In genomic region chr22:46568102-46568809, GRCh38 we compare ENCODE assay signal across 12 cellular contexts. TPM values are rescaled to one million over a fixed set of nuclear protein-coding genes. Genes with fewer than 3 reads are reported as not detected.
DNase-seq lines count a peak whose midpoint lies in the region; ATAC-seq and TF ChIP-seq lines count a peak whose summit lies in the region.
"Had no signal": no experiment of that assay in that cellular context is flagged by ENCODE, and none has a peak within 500 bp of the region (broad histone marks: within the 10 kb centered on the region; RNA-seq: fewer than 3 reads in every experiment).

No MANE protein-coding gene starts in this region.

- H3K4me3 Mint-ChIP-seq in activated CD8-positive, alpha-beta T cell treated with anti-CD3 and anti-CD28 coated beads for 36 hours = no peak overlapping the region
- H3K4me3 Mint-ChIP-seq in memory B cell = no peak overlapping the region

- H3K27ac ChIP-seq in BLaER1 (no peak overlapping the region; the same call in 1 of the 2 replicates), tibial artery (no peak overlapping the region)
- H3K27ac ChIP-seq: thoracic aorta had no signal

- peak overlapping the region; percentile 37 for H3K4me2 ChIP-seq in BLaER1

- no peaks in the 10 kb centered on the region for H3K27me3 Mint-ChIP-seq in activated CD8-positive, alpha-beta T cell treated with anti-CD3 and anti-CD28 coated beads for 36 hours
- no peaks in the 10 kb centered on the region for H3K27me3 Mint-ChIP-seq in memory B cell

- POLR2A ChIA-PET in activated CD8-positive, alpha-beta T cell treated with anti-CD3 and anti-CD28 coated beads for 36 hours (lab: Charles Lee) = no interaction called here

- no peaks in the 10 kb centered on the region for H3K27me3 ChIP-seq in BLaER1
- no peaks in the 10 kb centered on the region for H3K27me3 ChIP-seq in tibial artery

- H3K27ac Mint-ChIP-seq in activated CD8-positive, alpha-beta T cell treated with anti-CD3 and anti-CD28 coated beads for 36 hours = peak overlapping the region; percentile 12
- peak overlapping the region; percentile 5 for H3K27ac Mint-ChIP-seq in memory B cell

- TF ChIP-seq CTCF in activated CD8-positive, alpha-beta T cell treated with anti-CD3 and anti-CD28 coated beads for 36 hours (IDR thresholded peaks at IDR 0.05) = no peak
- TF ChIP-seq CTCF in tibial artery (IDR thresholded peaks at IDR 0.05) = no peak

- H3K4me3 ChIP-seq in BLaER1 (no peak overlapping the region), tibial artery (no peak overlapping the region)
- H3K4me3 ChIP-seq: thoracic aorta had no signal

- ATAC-seq in activated CD8-positive, alpha-beta T cell treated with anti-CD3 and anti-CD28 coated beads for 36 hours = no peak
- ATAC-seq in memory B cell (ENCODE audit: low read depth) = no peak
- no peak for ATAC-seq in HG03097 (IDR thresholded peaks at IDR 0.05; ENCODE audit: low FRiP score, unreplicated experiment)

- no peaks in the 10 kb centered on the region for H3K36me3 Mint-ChIP-seq in activated CD8-positive, alpha-beta T cell treated with anti-CD3 and anti-CD28 coated beads for 36 hours (ENCODE audit: low read depth)
- peaks cover 2% of the 10 kb centered on the region for H3K36me3 Mint-ChIP-seq in memory B cell

- H3K9me3 ChIP-seq in BLaER1 (peaks cover 23% of the 10 kb centered on the region), tibial artery (peaks cover 0 to 6% (median 0%) of the 10 kb centered on the region in 3 donors)

- H3K4me1 ChIP-seq in BLaER1 (peaks cover 41% of the 10 kb centered on the region), tibial artery (peaks cover 0 to 10% (median 7%) of the 10 kb centered on the region in 4 donors)

- intact Hi-C loops in activated CD8-positive, alpha-beta T cell treated with anti-CD3 and anti-CD28 coated beads for 36 hours (cut with micrococcal nuclease) = no loop called here
- intact Hi-C loops in tibial artery (cut with DNase I; ENCODE audit: low total_unique reads) = no loop called here

- H3K9ac ChIP-seq in BLaER1 = no peak overlapping the region

- H3K9me3 Mint-ChIP-seq in activated CD8-positive, alpha-beta T cell treated with anti-CD3 and anti-CD28 coated beads for 36 hours = peaks cover 15% of the 10 kb centered on the region
- peaks cover 4% of the 10 kb centered on the region for H3K9me3 Mint-ChIP-seq in memory B cell

- peaks cover 5% of the 10 kb centered on the region for H3K4me1 Mint-ChIP-seq in activated CD8-positive, alpha-beta T cell treated with anti-CD3 and anti-CD28 coated beads for 36 hours (ENCODE audit: low read depth)
- H3K4me1 Mint-ChIP-seq in memory B cell = peaks cover 23% of the 10 kb centered on the region

- H4K20me1 ChIP-seq in BLaER1 = no peaks in the 10 kb centered on the region

- H3K36me3 ChIP-seq in BLaER1 (no peaks in the 10 kb centered on the region), tibial artery (no peaks in the 10 kb centered on the region)
- H3K36me3 ChIP-seq: thoracic aorta had no signal

- DNase-seq in COLO668 (lab: John Stamatoyannopoulos, UW; ENCODE audit: unreplicated experiment) (peak; percentile 22), memory B cell (ENCODE audit: low spot score in 2 of 2) (no peak), tibial artery (no peak)
- no peak for DNase-seq in activated CD8-positive, alpha-beta T cell treated with anti-CD3 and anti-CD28 coated beads for 36 hours
- no peak for DNase-seq in activated CD4-positive, CD25-positive, alpha-beta regulatory T cell (lab: John Stamatoyannopoulos, UW)
- DNase-seq: activated CD4-positive, alpha-beta T cell treated with anti-CD3 and anti-CD28 coated beads for 4 hours; activated gamma-delta T cell treated with Interleukin-2 at 50 U/mL for 16 hours; MV-4-11; NCI-H526 had no signal

- CTCF ChIA-PET in activated CD8-positive, alpha-beta T cell treated with anti-CD3 and anti-CD28 coated beads for 36 hours (lab: Charles Lee) = no interaction called here

RNA-seq across cellular contexts. Expression of gene CELSR1, which starts 30.8 kb away (rescaled TPM):
- under 1 TPM; 0.25 to 0.36 TPM for total RNA-seq in activated CD8-positive, alpha-beta T cell treated with anti-CD3 and anti-CD28 coated beads for 36 hours

RNA-seq across cellular contexts. Expression of gene GRAMD4, which starts 51.9 kb away (rescaled TPM):
- 10 to 100 TPM; 26.9 to 28.1 TPM for total RNA-seq in activated CD8-positive, alpha-beta T cell treated with anti-CD3 and anti-CD28 coated beads for 36 hours
